In genomic region chr14:94726649-94727048, GRCh38 we compare ENCODE assay signal across 4 cellular contexts. TPM values are rescaled to one million over a fixed set of nuclear protein-coding genes. Genes with fewer than 3 reads are reported as not detected.
"Had no signal": no experiment of that assay in that cellular context is flagged by ENCODE, and none has a peak within 500 bp of the region (broad histone marks: within the 10 kb centered on the region; RNA-seq: fewer than 3 reads in every experiment).

No MANE protein-coding gene starts in this region.

RNA-seq across cellular contexts. Expression of gene GSC, which starts 43.3 kb away (rescaled TPM):
- total RNA-seq: HepG2, HT-29, IMR-90 had no signal
- polyA plus RNA-seq: HepG2, IgD-negative memory B cell, IMR-90 had no signal
